In the genomic region with DNA sequence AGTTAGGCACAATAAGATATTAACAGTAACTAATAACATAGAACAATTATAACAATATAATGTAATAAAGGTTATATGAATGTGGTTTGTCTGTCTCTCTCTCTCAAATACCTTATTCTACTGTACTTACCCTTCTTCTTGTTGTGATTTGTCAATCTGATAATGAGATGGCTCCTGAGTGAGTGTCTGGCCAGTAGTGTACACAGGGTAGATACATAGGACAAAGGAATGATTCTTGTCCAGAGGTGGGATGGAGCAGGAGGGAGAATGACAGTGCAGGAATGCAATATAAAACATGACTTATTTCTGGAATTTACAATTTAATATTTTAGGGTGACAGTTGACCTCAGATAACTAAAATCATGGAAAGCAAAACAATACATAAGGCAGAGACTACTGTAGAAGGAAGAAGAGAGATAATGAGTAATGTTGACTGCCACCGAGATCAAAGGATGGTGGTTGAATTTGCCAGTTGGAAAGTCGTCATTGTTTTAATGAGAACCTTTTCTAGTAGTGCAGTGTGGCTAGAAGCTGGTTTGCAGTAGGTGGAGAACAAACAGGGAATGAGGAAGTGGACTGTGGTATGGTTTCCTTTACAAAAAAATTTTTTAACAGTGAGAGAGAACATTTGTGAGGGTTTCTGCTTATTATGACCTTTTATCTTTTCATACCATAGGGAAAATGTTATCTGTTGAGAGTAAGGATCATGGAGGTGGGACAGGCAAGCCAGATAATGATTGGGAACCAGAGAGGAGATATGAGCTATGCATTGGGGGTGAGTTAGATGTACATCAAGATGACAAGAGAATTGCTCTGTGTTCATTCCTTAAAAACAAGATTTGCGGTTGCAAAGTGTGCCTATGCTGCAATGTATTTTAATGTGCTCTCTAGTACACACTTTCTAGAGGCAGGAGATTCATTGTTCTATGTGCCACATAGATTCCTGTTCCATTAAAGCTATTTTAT, we compare ENCODE assay signal across 12 cellular contexts.
DNase-seq lines count a peak whose midpoint lies in the region; ATAC-seq and TF ChIP-seq lines count a peak whose summit lies in the region.
"Had no signal": no experiment of that assay in that cellular context is flagged by ENCODE, and none has a peak within 500 bp of the region (broad histone marks: within the 10 kb centered on the region; RNA-seq: fewer than 3 reads in every experiment).

No MANE protein-coding gene starts in this region.

- no peaks in the 10 kb centered on the region for H3K4me1 ChIP-seq in gastrocnemius medialis
- H3K4me1 ChIP-seq: pancreas had no signal

- H3K4me1 Mint-ChIP-seq in activated naive CD4-positive, alpha-beta T cell treated with anti-CD3 and anti-CD28 coated beads, Interleukin-2, amount 50 U/mL, for 24 hours: peaks cover 30% of the 10 kb centered on the region
- peaks cover 29% of the 10 kb centered on the region for H3K4me1 Mint-ChIP-seq in activated naive CD8-positive, alpha-beta T cell (ENCODE audit: low read depth)
- peaks cover 30% of the 10 kb centered on the region for H3K4me1 Mint-ChIP-seq in stimulated activated naive CD8-positive, alpha-beta T cell treated with anti-CD3 and anti-CD28 coated beads, Interleukin-15, amount 100 ng/mL, for 72 hours

- H3K27me3 Mint-ChIP-seq in activated naive CD4-positive, alpha-beta T cell treated with anti-CD3 and anti-CD28 coated beads, Interleukin-2, amount 50 U/mL, for 24 hours: no peaks in the 10 kb centered on the region
- H3K27me3 Mint-ChIP-seq in activated naive CD8-positive, alpha-beta T cell: no peaks in the 10 kb centered on the region
- no peaks in the 10 kb centered on the region for H3K27me3 Mint-ChIP-seq in stimulated activated naive CD8-positive, alpha-beta T cell treated with anti-CD3 and anti-CD28 coated beads, Interleukin-15, amount 100 ng/mL, for 72 hours

- in situ Hi-C loops in gastrocnemius medialis (cut with MboI; ENCODE audit: low sequenced_read_pairs in 4 of 4): no loop called here

- intact Hi-C loops in gastrocnemius medialis (cut with DNase I; ENCODE audit: low total_unique reads): no loop called here

- H3K4me3 ChIP-seq in gastrocnemius medialis: no peak overlapping the region
- H3K4me3 ChIP-seq: pancreas had no signal

- H3K36me3 ChIP-seq in KOPT-K1 (ENCODE audit: insufficient read depth, low read length) (no peaks in the 10 kb centered on the region), gastrocnemius medialis (no peaks in the 10 kb centered on the region)
- H3K36me3 ChIP-seq: pancreas had no signal

- TF ChIP-seq CTCF in gastrocnemius medialis (IDR thresholded peaks at IDR 0.05 in 4 of 5, conservative IDR thresholded peaks at IDR 0.05 in 1 of 5): no peak

- H3K9me3 ChIP-seq in KOPT-K1 (ENCODE audit: insufficient read depth, low read length, poor library complexity, severe bottlenecking) (peaks cover 9% of the 10 kb centered on the region), gastrocnemius medialis (no peaks in the 10 kb centered on the region)
- H3K9me3 ChIP-seq: pancreas had no signal

- ATAC-seq in stimulated activated naive CD8-positive, alpha-beta T cell treated with anti-CD3 and anti-CD28 coated beads, Interleukin-15, amount 100 ng/mL, for 72 hours: peak; percentile 96
- ATAC-seq in gastrocnemius medialis (no peak), GM18505 (IDR thresholded peaks at IDR 0.05; ENCODE audit: unreplicated experiment) (no peak)

- no peaks in the 10 kb centered on the region for H3K9me3 Mint-ChIP-seq in activated naive CD4-positive, alpha-beta T cell treated with anti-CD3 and anti-CD28 coated beads, Interleukin-2, amount 50 U/mL, for 24 hours
- H3K9me3 Mint-ChIP-seq in activated naive CD8-positive, alpha-beta T cell (ENCODE audit: low read depth): no peaks in the 10 kb centered on the region
- H3K9me3 Mint-ChIP-seq in stimulated activated naive CD8-positive, alpha-beta T cell treated with anti-CD3 and anti-CD28 coated beads, Interleukin-15, amount 100 ng/mL, for 72 hours: no peaks in the 10 kb centered on the region

- TF ChIP-seq POLR2A in gastrocnemius medialis (IDR thresholded peaks at IDR 0.05) (no peak), GM18505 (IDR thresholded peaks at IDR 0.05; ENCODE audit: borderline replicate concordance, extremely low read depth, insufficient read depth, insufficient read length) (no peak)

- H3K27ac ChIP-seq in KOPT-K1 (ENCODE audit: low read depth, low read length, poor library complexity, severe bottlenecking) (peak overlapping the region; percentile 86), gastrocnemius medialis (no peak overlapping the region)
- H3K27ac ChIP-seq: pancreas had no signal

- H3K36me3 Mint-ChIP-seq in activated naive CD4-positive, alpha-beta T cell treated with anti-CD3 and anti-CD28 coated beads, Interleukin-2, amount 50 U/mL, for 24 hours: no peaks in the 10 kb centered on the region
- no peaks in the 10 kb centered on the region for H3K36me3 Mint-ChIP-seq in activated naive CD8-positive, alpha-beta T cell

- DNase-seq in activated naive CD4-positive, alpha-beta T cell (lab: John Stamatoyannopoulos, UW): no peak
- DNase-seq in stimulated activated naive CD8-positive, alpha-beta T cell treated with anti-CD3 and anti-CD28 coated beads, Interleukin-15, amount 100 ng/mL, for 72 hours: peak; percentile 24 to 46
- DNase-seq in NK-92 (lab: John Stamatoyannopoulos, UW; ENCODE audit: unreplicated experiment) (no peak), gastrocnemius medialis (no peak)
- DNase-seq: islet precursor cell, NCI-H2227 treated with DMSO at 0.1 percent for 48 hours, pancreas, SW 1271 had no signal

- H3K27ac Mint-ChIP-seq in activated naive CD4-positive, alpha-beta T cell treated with anti-CD3 and anti-CD28 coated beads, Interleukin-2, amount 50 U/mL, for 24 hours: no peak overlapping the region
- H3K27ac Mint-ChIP-seq in activated naive CD8-positive, alpha-beta T cell: peak overlapping the region; percentile 51
- H3K27ac Mint-ChIP-seq in stimulated activated naive CD8-positive, alpha-beta T cell treated with anti-CD3 and anti-CD28 coated beads, Interleukin-15, amount 100 ng/mL, for 72 hours: peak overlapping the region; percentile 2 to 59

- H3K4me3 Mint-ChIP-seq in activated naive CD4-positive, alpha-beta T cell treated with anti-CD3 and anti-CD28 coated beads, Interleukin-2, amount 50 U/mL, for 24 hours: peak overlapping the region; percentile 24
- H3K4me3 Mint-ChIP-seq in activated naive CD8-positive, alpha-beta T cell: peak overlapping the region; percentile 42
- peak overlapping the region; percentile 22 to 25 for H3K4me3 Mint-ChIP-seq in stimulated activated naive CD8-positive, alpha-beta T cell treated with anti-CD3 and anti-CD28 coated beads, Interleukin-15, amount 100 ng/mL, for 72 hours

- H3K27me3 ChIP-seq in gastrocnemius medialis: no peaks in the 10 kb centered on the region
- H3K27me3 ChIP-seq: pancreas had no signal

Comparison
In these comparisons a context has a peak if more than half of its experiments do, and no peak if none do; other contexts are left out.
1. DNase-seq: peak in stimulated activated naive CD8-positive, alpha-beta T cell treated with anti-CD3 and anti-CD28 coated beads, Interleukin-15, amount 100 ng/mL, for 72 hours (2 of 2); none in activated naive CD4-positive, alpha-beta T cell (0 of 4), NK-92 (single experiment) and gastrocnemius medialis (0 of 2).
2. Peak in every context shown above with its lines, with median percentiles within 50 percentile points of each other: H3K4me3 Mint-ChIP-seq.